ENCODE assay signal across 16 cellular contexts in the genomic region with DNA sequence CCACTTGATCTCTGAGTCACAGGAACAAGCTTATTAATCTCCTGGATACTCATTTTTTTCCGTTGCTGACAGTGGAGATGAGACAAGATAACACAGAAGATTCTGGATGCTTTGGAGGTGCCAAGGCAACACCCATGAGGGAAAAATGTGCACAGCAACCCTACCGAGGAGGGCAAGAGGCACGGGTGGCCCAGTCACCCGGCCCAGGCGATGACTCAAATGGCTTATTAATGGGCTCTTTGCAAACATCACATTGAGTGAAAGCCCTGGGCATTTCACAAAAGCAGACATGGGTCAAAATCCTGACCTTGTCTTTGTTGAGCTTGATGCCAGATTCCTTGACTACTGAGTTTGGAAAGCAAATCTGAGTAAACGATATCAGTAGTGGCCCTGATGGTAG.
A peak's percentile ranks its signal among the peaks of the same experiment; 100 is the strongest.
DNase-seq lines count a peak whose midpoint lies in the region; TF ChIP-seq lines count a peak whose summit lies in the region.
"Had no signal": no experiment of that assay in that cellular context is flagged by ENCODE, and none has a peak within 500 bp of the region (broad histone marks: within the 10 kb centered on the region; RNA-seq: fewer than 3 reads in every experiment).

No MANE protein-coding gene starts in this region.

- no peak overlapping the region for H3K4me3 Mint-ChIP-seq in MCF 10A (ENCODE audit: unreplicated experiment)
- H3K4me3 Mint-ChIP-seq: activated CD8-positive, alpha-beta T cell treated with anti-CD3 and anti-CD28 coated beads, Interleukin-2, amount 10 ng/mL, durations not matched to agents 7 days and 5 days; activated T-helper 17 cell treated with anti-CD3 and anti-CD28 coated beads, Interleukin-2, amount 50 U/mL, for 72 hours; GM23338; natural killer cell treated with Interleukin-12 subunit alpha and Interleukin-12 subunit beta and Interleukin-15 and Interleukin-18, amount 100 ng/mL, for 72 hours had no signal

- intact Hi-C loops in MCF 10A (cut with micrococcal nuclease), result no loop called here
- intact Hi-C loops in breast epithelium (cut with DNase I; ENCODE audit: low total_unique reads), result no loop called here

- no peak overlapping the region for H3K27ac Mint-ChIP-seq in MCF 10A (ENCODE audit: low read depth, unreplicated experiment)
- H3K27ac Mint-ChIP-seq: activated CD8-positive, alpha-beta T cell treated with anti-CD3 and anti-CD28 coated beads, Interleukin-2, amount 10 ng/mL, durations not matched to agents 7 days and 5 days; activated T-helper 17 cell treated with anti-CD3 and anti-CD28 coated beads, Interleukin-2, amount 50 U/mL, for 72 hours; natural killer cell treated with Interleukin-12 subunit alpha and Interleukin-12 subunit beta and Interleukin-15 and Interleukin-18, amount 100 ng/mL, for 72 hours had no signal

- no peak for TF ChIP-seq CTCF in MCF 10A (IDR thresholded peaks at IDR 0.05; ENCODE audit: unreplicated experiment)
- no peak for TF ChIP-seq CTCF in breast epithelium (IDR thresholded peaks at IDR 0.05)

- no peak overlapping the region for H3K4me3 ChIP-seq in breast epithelium
- H3K4me3 ChIP-seq in esophagus (ENCODE audit: low read depth in 1 of 2, low read length in 2 of 2), result no peak overlapping the region
- H3K4me3 ChIP-seq: GM23338, testis had no signal

- H3K4me1 ChIP-seq in breast epithelium (no peaks in the 10 kb centered on the region), esophagus (ENCODE audit: control insufficient read depth in 2 of 2, insufficient read depth in 2 of 2, low read length in 1 of 2) (peaks cover 3 to 7% of the 10 kb centered on the region in 2 donors)
- H3K4me1 ChIP-seq: testis had no signal

- peak; percentile 17 for DNase-seq in MCF 10A (ENCODE audit: unreplicated experiment)
- DNase-seq in breast epithelium (ENCODE audit: low spot score in 2 of 2), result no peak
- DNase-seq in RPMI7951 (ENCODE audit: low read depth), result peak; percentile 91
- no peak for DNase-seq in globus pallidus (ENCODE audit: low spot score)
- DNase-seq in NK-92 (lab: John Stamatoyannopoulos, UW; ENCODE audit: unreplicated experiment), result no peak
- DNase-seq in SIG-M5 (lab: John Stamatoyannopoulos, UW), result no peak
- DNase-seq in mesenteric fat pad (ENCODE audit: low spot score), result no peak
- DNase-seq: activated CD8-positive, alpha-beta T cell treated with anti-CD3 and anti-CD28 coated beads, Interleukin-2, amount 10 ng/mL, durations not matched to agents 7 days and 5 days; Calu3; NCI-H1092; NCI-H2171; testis had no signal

- TF ChIP-seq POLR2A in breast epithelium (IDR thresholded peaks at IDR 0.05), result no peak

- 41 to 49% methylated on average over 6 of the region's 6 CpGs for WGBS in esophagus, 2 donors

- no peaks in the 10 kb centered on the region for H3K9me3 Mint-ChIP-seq in MCF 10A (ENCODE audit: unreplicated experiment)
- H3K9me3 Mint-ChIP-seq: GM23338 had no signal

- no peaks in the 10 kb centered on the region for H3K27me3 Mint-ChIP-seq in MCF 10A (ENCODE audit: insufficient read depth, unreplicated experiment)

- H3K27ac ChIP-seq in breast epithelium (no peak overlapping the region), esophagus (ENCODE audit: low read depth in 2 of 2, low read length in 1 of 2) (peak overlapping the region; percentile 61 to 78)
- H3K27ac ChIP-seq: testis had no signal

- POLR2A ChIA-PET in MCF 10A (lab: Yijun Ruan, JAX), result no interaction called here

- no peaks in the 10 kb centered on the region for H3K27me3 ChIP-seq in breast epithelium
- H3K27me3 ChIP-seq in esophagus (ENCODE audit: control insufficient read depth in 1 of 2, insufficient read depth in 2 of 2, low read length in 2 of 2), result no peaks in the 10 kb centered on the region
- H3K27me3 ChIP-seq: testis had no signal

- CTCF ChIA-PET in MCF 10A (lab: Yijun Ruan, JAX), result interaction anchor here (0.6 kb wide), 1 partner anchor 44 kb away, joined by 3 read pairs; no protein-coding TSS in a partner anchor

- no peaks in the 10 kb centered on the region for H3K36me3 ChIP-seq in breast epithelium
- H3K36me3 ChIP-seq in esophagus (ENCODE audit: control insufficient read depth in 2 of 2, insufficient read depth in 2 of 2, low read length in 1 of 2), result no peaks in the 10 kb centered on the region

- H3K36me3 Mint-ChIP-seq in MCF 10A (ENCODE audit: insufficient read depth, unreplicated experiment), result no peaks in the 10 kb centered on the region
- H3K36me3 Mint-ChIP-seq: natural killer cell treated with Interleukin-12 subunit alpha and Interleukin-12 subunit beta and Interleukin-15 and Interleukin-18, amount 100 ng/mL, for 72 hours had no signal

- BruUV-seq in MCF 10A (replicated peaks; lab: Mats Ljungman, UMichigan), result no TSS peak

- H3K4me1 Mint-ChIP-seq in MCF 10A (ENCODE audit: insufficient read depth, unreplicated experiment), result peaks cover 14% of the 10 kb centered on the region
- H3K4me1 Mint-ChIP-seq: activated T-helper 17 cell treated with anti-CD3 and anti-CD28 coated beads, Interleukin-2, amount 50 U/mL, for 72 hours had no signal

- H3K9me3 ChIP-seq in breast epithelium, result peaks cover 0 to 2% of the 10 kb centered on the region in 2 donors
- peaks cover 0 to 2% of the 10 kb centered on the region in 2 donors for H3K9me3 ChIP-seq in esophagus (ENCODE audit: control insufficient read depth in 2 of 2, insufficient read depth in 1 of 2, low read depth in 1 of 2, low read length in 1 of 2)
- H3K9me3 ChIP-seq: testis had no signal

Comparison
In these comparisons a context has a peak if more than half of its experiments do, and no peak if none do; other contexts are left out.
1. DNase-seq: peak in MCF 10A (single experiment) and RPMI7951 (single experiment); none in breast epithelium (0 of 2), globus pallidus (single experiment), NK-92 (single experiment), SIG-M5 (single experiment) and mesenteric fat pad (single experiment).
2. H3K27ac ChIP-seq: peak in esophagus (2 of 2); none in breast epithelium (0 of 2).